Comparison of ENCODE assay signal across 1 cellular context in the genomic region with DNA sequence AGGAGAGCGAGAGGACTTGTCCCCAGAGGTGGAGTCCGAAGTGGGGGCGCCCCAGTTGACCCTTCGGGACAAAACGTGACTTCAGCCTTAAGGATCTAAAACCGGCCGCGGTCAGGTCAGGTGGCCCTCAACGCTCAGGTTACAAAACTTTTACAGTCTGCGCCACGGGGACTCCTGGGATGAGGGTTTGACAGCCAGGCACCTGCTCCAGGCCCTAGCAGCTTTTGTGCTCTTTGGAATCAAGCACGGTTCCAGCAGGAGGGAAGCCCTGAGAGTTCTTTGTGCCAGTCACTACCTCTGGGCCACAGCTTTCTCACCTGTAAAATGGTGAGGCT.
TF ChIP-seq lines count a peak whose summit lies in the region.

No MANE protein-coding gene starts in this region.

TF ChIP-seq in HepG2, 621 proteins besides CTCF, POLR2A, EP300 and RAD21 (continued from another document and continues in another):
- TF ChIP-seq, protein P1, sequence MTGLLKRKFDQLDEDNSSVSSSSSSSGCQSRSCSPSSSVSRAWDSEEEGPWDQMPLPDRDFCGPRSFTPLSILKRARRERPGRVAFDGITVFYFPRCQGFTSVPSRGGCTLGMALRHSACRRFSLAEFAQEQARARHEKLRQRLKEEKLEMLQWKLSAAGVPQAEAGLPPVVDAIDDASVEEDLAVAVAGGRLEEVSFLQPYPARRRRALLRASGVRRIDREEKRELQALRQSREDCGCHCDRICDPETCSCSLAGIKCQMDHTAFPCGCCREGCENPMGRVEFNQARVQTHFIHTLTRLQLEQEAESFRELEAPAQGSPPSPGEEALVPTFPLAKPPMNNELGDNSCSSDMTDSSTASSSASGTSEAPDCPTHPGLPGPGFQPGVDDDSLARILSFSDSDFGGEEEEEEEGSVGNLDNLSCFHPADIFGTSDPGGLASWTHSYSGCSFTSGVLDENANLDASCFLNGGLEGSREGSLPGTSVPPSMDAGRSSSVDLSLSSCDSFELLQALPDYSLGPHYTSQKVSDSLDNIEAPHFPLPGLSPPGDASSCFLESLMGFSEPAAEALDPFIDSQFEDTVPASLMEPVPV (CRISPR knock-in tag; IDR thresholded peaks at IDR 0.05): peak; percentile 44; the same call in 1 of the 2 replicates
- TF ChIP-seq YEATS2 (CRISPR knock-in tag; IDR thresholded peaks at IDR 0.05; ENCODE audit: borderline replicate concordance): no peak
- TF ChIP-seq, protein P2, sequence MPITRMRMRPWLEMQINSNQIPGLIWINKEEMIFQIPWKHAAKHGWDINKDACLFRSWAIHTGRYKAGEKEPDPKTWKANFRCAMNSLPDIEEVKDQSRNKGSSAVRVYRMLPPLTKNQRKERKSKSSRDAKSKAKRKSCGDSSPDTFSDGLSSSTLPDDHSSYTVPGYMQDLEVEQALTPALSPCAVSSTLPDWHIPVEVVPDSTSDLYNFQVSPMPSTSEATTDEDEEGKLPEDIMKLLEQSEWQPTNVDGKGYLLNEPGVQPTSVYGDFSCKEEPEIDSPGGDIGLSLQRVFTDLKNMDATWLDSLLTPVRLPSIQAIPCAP (CRISPR knock-in tag; IDR thresholded peaks at IDR 0.05; ENCODE audit: low read depth): no peak
- peak; percentile 56; the same call in 1 of the 2 replicates for TF ChIP-seq NR2F6 (IDR thresholded peaks at IDR 0.05)
- no peak for TF ChIP-seq NR2F6 (CRISPR knock-in tag; IDR thresholded peaks at IDR 0.05)
- no peak for TF ChIP-seq ZNF709 (CRISPR knock-in tag; IDR thresholded peaks at IDR 0.05)
- no peak for TF ChIP-seq ZNF841 (CRISPR knock-in tag; IDR thresholded peaks at IDR 0.05; ENCODE audit: borderline replicate concordance)
- TF ChIP-seq ZNF256 (CRISPR knock-in tag; conservative IDR thresholded peaks at IDR 0.05): 0 out of 2 replicates have a peak, but pooled peaks have one; percentile 14
- no peak for TF ChIP-seq ZNF616 (CRISPR knock-in tag; IDR thresholded peaks at IDR 0.05; ENCODE audit: low read depth)
- no peak for TF ChIP-seq KDM2A (CRISPR knock-in tag; IDR thresholded peaks at IDR 0.05; ENCODE audit: borderline replicate concordance, low read depth)
- peak; percentile 47; the same call in 1 of the 2 replicates for TF ChIP-seq ARID4A (CRISPR knock-in tag; IDR thresholded peaks at IDR 0.05; ENCODE audit: borderline replicate concordance)
- 0 out of 2 replicates have a peak, but pooled peaks have one; percentile 13 for TF ChIP-seq ZNF337 (CRISPR knock-in tag; IDR thresholded peaks at IDR 0.05; ENCODE audit: borderline replicate concordance, low read depth)
- TF ChIP-seq GPN1 (CRISPR knock-in tag; IDR thresholded peaks at IDR 0.05; ENCODE audit: borderline replicate concordance): no peak
- TF ChIP-seq ARID2 (CRISPR knock-in tag; IDR thresholded peaks at IDR 0.05; ENCODE audit: borderline replicate concordance): no peak; the same call in none of the 2 replicates
- no peak for TF ChIP-seq HDAC1 (CRISPR knock-in tag; IDR thresholded peaks at IDR 0.05)
- TF ChIP-seq, protein P3, sequence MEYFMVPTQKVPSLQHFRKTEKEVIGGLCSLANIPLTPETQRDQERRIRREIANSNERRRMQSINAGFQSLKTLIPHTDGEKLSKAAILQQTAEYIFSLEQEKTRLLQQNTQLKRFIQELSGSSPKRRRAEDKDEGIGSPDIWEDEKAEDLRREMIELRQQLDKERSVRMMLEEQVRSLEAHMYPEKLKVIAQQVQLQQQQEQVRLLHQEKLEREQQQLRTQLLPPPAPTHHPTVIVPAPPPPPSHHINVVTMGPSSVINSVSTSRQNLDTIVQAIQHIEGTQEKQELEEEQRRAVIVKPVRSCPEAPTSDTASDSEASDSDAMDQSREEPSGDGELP (IDR thresholded peaks at IDR 0.05; ENCODE audit: borderline replicate concordance, low read depth): peak; percentile 1; the same call in 1 of the 2 replicates
- TF ChIP-seq PHF21A (CRISPR knock-in tag; IDR thresholded peaks at IDR 0.05): no peak
- TF ChIP-seq ZNF253 (CRISPR knock-in tag; IDR thresholded peaks at IDR 0.05; ENCODE audit: borderline replicate concordance): no peak
- TF ChIP-seq TARDBP (CRISPR knock-in tag; IDR thresholded peaks at IDR 0.05): 0 out of 2 replicates have a peak, but pooled peaks have one; percentile 7
- TF ChIP-seq ZNF567 (CRISPR knock-in tag; IDR thresholded peaks at IDR 0.05; ENCODE audit: borderline replicate concordance): 0 out of 2 replicates have a peak, but pooled peaks have one; percentile 24
- TF ChIP-seq ZBTB38 (CRISPR knock-in tag; IDR thresholded peaks at IDR 0.05): no peak
- TF ChIP-seq MXI1 (IDR thresholded peaks at IDR 0.05; ENCODE audit: borderline replicate concordance, low read depth, low read length): peak; percentile 68; the same call in 1 of the 3 replicates
- no peak; the same call in 1 of the 2 replicates for TF ChIP-seq ZNF333 (CRISPR knock-in tag; IDR thresholded peaks at IDR 0.05; ENCODE audit: borderline replicate concordance)
- TF ChIP-seq FOXM1 (CRISPR knock-in tag; IDR thresholded peaks at IDR 0.05): no peak
- no peak for TF ChIP-seq ZNF550 (CRISPR knock-in tag; IDR thresholded peaks at IDR 0.05; ENCODE audit: borderline replicate concordance)
- no peak for TF ChIP-seq ELF3 (CRISPR knock-in tag; IDR thresholded peaks at IDR 0.05)
- TF ChIP-seq SUZ12 (IDR thresholded peaks at IDR 0.05; ENCODE audit: low read depth, low read length): no peak
- no peak for TF ChIP-seq ZNF883 (CRISPR knock-in tag; IDR thresholded peaks at IDR 0.05; ENCODE audit: not compliant biosample characterization)
- 0 out of 2 replicates have a peak, but pooled peaks have one; percentile 54 for TF ChIP-seq BRF2 (CRISPR knock-in tag; IDR thresholded peaks at IDR 0.05)
- TF ChIP-seq TGIF2 (CRISPR knock-in tag; IDR thresholded peaks at IDR 0.05): peak; percentile 86; the same call in 1 of the 2 replicates
- TF ChIP-seq GFI1 (CRISPR knock-in tag; IDR thresholded peaks at IDR 0.05; ENCODE audit: borderline replicate concordance): no peak; the same call in 1 of the 2 replicates
- 0 out of 2 replicates have a peak, but pooled peaks have one; percentile 12 for TF ChIP-seq SIX4 (CRISPR knock-in tag; IDR thresholded peaks at IDR 0.05)
- no peak for TF ChIP-seq ZSCAN9 (CRISPR knock-in tag; IDR thresholded peaks at IDR 0.05; ENCODE audit: borderline replicate concordance)
- no peak for TF ChIP-seq ZFP36 (IDR thresholded peaks at IDR 0.05; ENCODE audit: borderline replicate concordance, low read depth, low read length, partially characterized antibody)
- TF ChIP-seq CHD4 (IDR thresholded peaks at IDR 0.05; ENCODE audit: borderline replicate concordance, low read length): no peak
- peak; percentile 18 for TF ChIP-seq ZNF407 (CRISPR knock-in tag; IDR thresholded peaks at IDR 0.05; ENCODE audit: not compliant biosample characterization)
- no peak for TF ChIP-seq SNAPC2 (CRISPR knock-in tag; IDR thresholded peaks at IDR 0.05)
- no peak for TF ChIP-seq HNF4G (IDR thresholded peaks at IDR 0.05; ENCODE audit: borderline replicate concordance, low read depth, low read length)
- no peak; the same call in 1 of the 2 replicates for TF ChIP-seq HNF4G (CRISPR knock-in tag; IDR thresholded peaks at IDR 0.05; ENCODE audit: borderline replicate concordance, low read depth)
- no peak for TF ChIP-seq PHF8 (CRISPR knock-in tag; IDR thresholded peaks at IDR 0.05)
- 0 out of 2 replicates have a peak, but pooled peaks have one; percentile 47 for TF ChIP-seq IRX3 (CRISPR knock-in tag; IDR thresholded peaks at IDR 0.05; ENCODE audit: borderline replicate concordance, low read depth)
- peak; percentile 4; the same call in 1 of the 2 replicates for TF ChIP-seq SP4 (CRISPR knock-in tag; IDR thresholded peaks at IDR 0.05)
- no peak for TF ChIP-seq ZFP41 (CRISPR knock-in tag; IDR thresholded peaks at IDR 0.05; ENCODE audit: borderline replicate concordance)
- no peak for TF ChIP-seq ZKSCAN1 (IDR thresholded peaks at IDR 0.05; ENCODE audit: low read length)
- no peak for TF ChIP-seq CBX2 (IDR thresholded peaks at IDR 0.05; ENCODE audit: low read depth, low read length)
- TF ChIP-seq CBX2 (CRISPR knock-in tag; IDR thresholded peaks at IDR 0.05; ENCODE audit: low read depth): no peak
- TF ChIP-seq RBM22 (optimal IDR thresholded peaks at IDR 0.05; ENCODE audit: low read length): no peak
- peak; percentile 81 for TF ChIP-seq ZEB1 (IDR thresholded peaks at IDR 0.05; ENCODE audit: insufficient replicate concordance, low read depth)
- no peak for TF ChIP-seq SMC3 (IDR thresholded peaks at IDR 0.05; ENCODE audit: low read length)
- TF ChIP-seq ZIK1 (CRISPR knock-in tag; IDR thresholded peaks at IDR 0.05; ENCODE audit: borderline replicate concordance, low read depth): 0 out of 2 replicates have a peak, but pooled peaks have one; percentile 9
- 0 out of 2 replicates have a peak, but pooled peaks have one; percentile 33 for TF ChIP-seq RNF2 (conservative IDR thresholded peaks at IDR 0.05; ENCODE audit: low read depth)
